In the genomic region with DNA sequence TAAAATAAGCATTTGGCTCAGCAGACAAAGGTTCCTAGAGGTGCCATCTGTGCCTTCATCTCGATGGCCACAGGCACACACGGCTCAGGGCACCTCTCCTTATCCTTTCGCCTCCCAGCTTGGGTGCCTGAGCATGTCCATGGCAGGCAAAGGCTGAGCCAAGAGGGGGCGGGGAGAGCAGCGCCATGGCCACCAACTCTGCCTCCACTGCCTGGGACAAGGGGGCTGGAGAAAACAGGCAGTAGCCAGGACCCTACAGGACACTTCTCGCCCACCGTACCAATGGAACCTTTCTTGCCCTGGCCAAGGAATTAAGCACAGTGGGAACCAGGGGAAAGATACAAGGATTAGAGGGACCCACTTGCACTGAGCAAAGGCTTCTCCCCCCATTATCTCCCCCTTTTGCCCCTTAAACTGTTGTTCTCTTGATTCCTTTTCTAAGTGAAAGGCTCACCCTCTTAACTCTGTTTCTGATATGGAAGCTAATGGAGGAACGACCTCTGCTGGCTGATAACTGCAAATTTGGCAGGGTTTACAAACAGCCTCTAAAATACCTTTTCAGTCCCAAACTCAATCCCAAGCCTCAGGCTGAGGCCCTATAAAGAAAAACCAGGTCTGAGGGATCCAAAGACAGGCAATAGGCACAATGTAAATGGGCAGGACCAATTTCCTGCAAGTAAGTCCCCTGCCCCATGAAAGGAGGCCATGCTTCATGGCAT, we compare ENCODE assay signal across 12 cellular contexts.
DNase-seq lines count a peak whose midpoint lies in the region; ATAC-seq, FAIRE-seq and TF ChIP-seq lines count a peak whose summit lies in the region.
"Had no signal": no experiment of that assay in that cellular context is flagged by ENCODE, and none has a peak within 500 bp of the region (broad histone marks: within the 10 kb centered on the region; RNA-seq: fewer than 3 reads in every experiment).

No MANE protein-coding gene starts in this region.

- no peak for DNase-seq in heart right ventricle
- DNase-seq in heart left ventricle: no peak
- no peak for DNase-seq in LNCaP clone FGC (ENCODE audit: low read depth)
- peak; percentile 10 for DNase-seq in bronchial epithelial cell (ENCODE audit: low read depth)
- no peak for DNase-seq in smooth muscle cell (lab: John Stamatoyannopoulos, UW; ENCODE audit: unreplicated experiment)
- DNase-seq in H54 (ENCODE audit: insufficient read length, low spot score): no peak
- no peak for DNase-seq in natural killer cell
- no peak for DNase-seq in naive thymus-derived CD8-positive, alpha-beta T cell
- DNase-seq: kidney glomerular epithelial cell, NCI-H510A, T-cell had no signal

- no peak overlapping the region for H3K4me2 ChIP-seq in smooth muscle cell

- intact Hi-C loops in heart right ventricle (cut with DNase I): no loop called here
- intact Hi-C loops in heart left ventricle (cut with DNase I): loop anchor here in 1 of 10 donors (10.0 kb wide), 1 partner anchor 489 kb away; no protein-coding TSS in a partner anchor
- intact Hi-C loops in natural killer cell (cut with micrococcal nuclease): no loop called here

- H2AFZ ChIP-seq in smooth muscle cell (ENCODE audit: low read depth): no peak overlapping the region

- no peaks in the 10 kb centered on the region for H3K4me1 Mint-ChIP-seq in natural killer cell
- H3K4me1 Mint-ChIP-seq in naive thymus-derived CD8-positive, alpha-beta T cell: no peaks in the 10 kb centered on the region
- H3K4me1 Mint-ChIP-seq: T-cell had no signal

- H3K27me3 ChIP-seq in heart right ventricle (no peaks in the 10 kb centered on the region), heart left ventricle (no peaks in the 10 kb centered on the region), bronchial epithelial cell (ENCODE audit: control insufficient read depth, insufficient read depth, low read length) (no peaks in the 10 kb centered on the region), smooth muscle cell (ENCODE audit: low read depth) (no peaks in the 10 kb centered on the region)

- 76 to 79% methylated on average over 8 of the region's 8 CpGs for WGBS in heart right ventricle, 2 donors
- 70 to 78% (median 74%) methylated on average over 8 of the region's 8 CpGs for WGBS in heart left ventricle, 4 donors
- 86% methylated on average over 8 of the region's 8 CpGs for WGBS in smooth muscle cell (ENCODE audit: low lambda C conversion rate)

- no peak overlapping the region for H3K9ac ChIP-seq in smooth muscle cell (ENCODE audit: low read depth)

- H3K27ac Mint-ChIP-seq in natural killer cell: no peak overlapping the region
- no peak overlapping the region for H3K27ac Mint-ChIP-seq in naive thymus-derived CD8-positive, alpha-beta T cell
- H3K27ac Mint-ChIP-seq: IgD-negative memory B cell, T-cell had no signal

- H3K4me1 ChIP-seq in heart right ventricle (no peaks in the 10 kb centered on the region), heart left ventricle (no peaks in the 10 kb centered on the region), smooth muscle cell (ENCODE audit: low read depth) (no peaks in the 10 kb centered on the region)

- H3K36me3 ChIP-seq in heart right ventricle: no peaks in the 10 kb centered on the region
- H3K36me3 ChIP-seq in heart left ventricle: no peaks in the 10 kb centered on the region
- H3K36me3 ChIP-seq in bronchial epithelial cell (ENCODE audit: control insufficient read depth, insufficient read depth, low read length): no peaks in the 10 kb centered on the region
- H3K36me3 ChIP-seq in smooth muscle cell (ENCODE audit: low read depth): no peaks in the 10 kb centered on the region

- H3K4me3 ChIP-seq in heart right ventricle (no peak overlapping the region), heart left ventricle (no peak overlapping the region), LNCaP clone FGC (ENCODE audit: low read depth, low read length) (no peak overlapping the region), bronchial epithelial cell (ENCODE audit: low read depth, low read length) (no peak overlapping the region), smooth muscle cell (no peak overlapping the region)

- no peaks in the 10 kb centered on the region for H3K36me3 Mint-ChIP-seq in natural killer cell
- no peaks in the 10 kb centered on the region for H3K36me3 Mint-ChIP-seq in naive thymus-derived CD8-positive, alpha-beta T cell
- H3K36me3 Mint-ChIP-seq: T-cell had no signal

- no peaks in the 10 kb centered on the region for H3K27me3 Mint-ChIP-seq in natural killer cell (ENCODE audit: low read depth in 2 of 2)
- no peaks in the 10 kb centered on the region for H3K27me3 Mint-ChIP-seq in naive thymus-derived CD8-positive, alpha-beta T cell
- H3K27me3 Mint-ChIP-seq: IgD-negative memory B cell, T-cell had no signal

- H3F3A ChIP-seq in smooth muscle cell (ENCODE audit: low read depth): no peaks in the 10 kb centered on the region

- H3K27ac ChIP-seq in heart right ventricle: no peak overlapping the region
- no peak overlapping the region for H3K27ac ChIP-seq in heart left ventricle
- H3K27ac ChIP-seq in smooth muscle cell (ENCODE audit: low read depth): no peak overlapping the region

- no peaks in the 10 kb centered on the region for H4K20me1 ChIP-seq in smooth muscle cell (ENCODE audit: low read depth)

- peaks cover 9 to 13% of the 10 kb centered on the region in 2 donors for H3K9me3 Mint-ChIP-seq in natural killer cell
- H3K9me3 Mint-ChIP-seq in naive thymus-derived CD8-positive, alpha-beta T cell: peaks cover 0 to 6% (median 3%) of the 10 kb centered on the region in 9 donors

- no peaks in the 10 kb centered on the region for H3K79me2 ChIP-seq in smooth muscle cell (ENCODE audit: low read depth)

- POLR2A ChIA-PET in naive thymus-derived CD8-positive, alpha-beta T cell (lab: Charles Lee): no interaction called here

- ATAC-seq in heart right ventricle (no peak), heart left ventricle (no peak), natural killer cell (no peak)
- ATAC-seq in naive thymus-derived CD8-positive, alpha-beta T cell: no peak
- ATAC-seq: T-cell had no signal

- no peak overlapping the region for H3K4me3 Mint-ChIP-seq in natural killer cell
- no peak overlapping the region for H3K4me3 Mint-ChIP-seq in naive thymus-derived CD8-positive, alpha-beta T cell
- H3K4me3 Mint-ChIP-seq: IgD-negative memory B cell, T-cell had no signal

- H3K9me3 ChIP-seq in heart right ventricle (peaks cover 0 to 15% (median 0%) of the 10 kb centered on the region in 11 donors), heart left ventricle (no peaks in the 10 kb centered on the region), smooth muscle cell (replicated peaks; ENCODE audit: low read depth) (no peaks in the 10 kb centered on the region)

- TF ChIP-seq CTCF in heart right ventricle (IDR thresholded peaks at IDR 0.05): peak in 5 of 9 donors; percentile 4 to 39 (median 29)
- peak in 4 of 12 donors; percentile 18 to 31 (median 26) for TF ChIP-seq CTCF in heart left ventricle (IDR thresholded peaks at IDR 0.05)
- peak; percentile 58 for TF ChIP-seq CTCF in LNCaP clone FGC (IDR thresholded peaks at IDR 0.05; ENCODE audit: control insufficient read depth, extremely low read depth, insufficient read depth)
- peak; percentile 46 for TF ChIP-seq CTCF in bronchial epithelial cell (IDR thresholded peaks at IDR 0.05; ENCODE audit: insufficient read depth, low read length, severe bottlenecking)
- peak; percentile 22 for TF ChIP-seq CTCF in smooth muscle cell (IDR thresholded peaks at IDR 0.05; ENCODE audit: borderline replicate concordance, insufficient read depth, poor library complexity, severe bottlenecking)
- TF ChIP-seq CTCF in natural killer cell (IDR thresholded peaks at IDR 0.05): no peak

- no peak for TF ChIP-seq POLR2A in heart left ventricle (IDR thresholded peaks at IDR 0.05)
- no peak for TF ChIP-seq POLR2A in H54 (IDR thresholded peaks at IDR 0.05; ENCODE audit: low read depth, low read length)

- FAIRE-seq in bronchial epithelial cell (lab: Jason Lieb, UNC): no peak
- FAIRE-seq in H54 (lab: Jason Lieb, UNC): no peak
